In the genomic region with DNA sequence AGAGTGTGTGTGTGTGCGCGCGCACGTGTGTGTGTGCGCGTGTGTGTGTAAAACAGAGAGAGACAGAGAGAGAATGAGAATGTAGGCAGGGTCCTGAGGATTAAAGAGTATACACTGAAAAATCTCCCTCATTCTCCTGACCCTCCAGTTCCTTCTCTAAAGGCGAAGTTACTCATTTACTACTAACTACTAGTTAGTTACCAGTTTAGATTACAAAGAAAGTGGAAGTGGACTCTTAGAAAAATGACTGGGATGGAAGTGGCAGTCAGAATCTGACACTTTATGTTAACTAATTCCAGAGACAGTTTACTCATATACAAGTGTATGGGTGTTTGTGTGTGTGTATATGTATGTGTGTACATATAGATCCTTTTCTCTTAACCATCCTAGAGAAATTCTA, we compare ENCODE assay signal across 24 cellular contexts.
"Had no signal": no experiment of that assay in that cellular context is flagged by ENCODE, and none has a peak within 500 bp of the region (broad histone marks: within the 10 kb centered on the region; RNA-seq: fewer than 3 reads in every experiment).

No MANE protein-coding gene starts in this region.

- H3K4me3 ChIP-seq: body of pancreas, coronary artery, right lobe of liver, tibial nerve had no signal

- H3K27me3 ChIP-seq: body of pancreas, right lobe of liver, tibial nerve had no signal

- H3K27me3 Mint-ChIP-seq: effector memory CD8-positive, alpha-beta T cell; naive B cell had no signal

- H3K9me3 ChIP-seq: body of pancreas, right lobe of liver, tibial nerve had no signal

- ATAC-seq: activated naive CD4-positive, alpha-beta T cell treated with anti-CD3 and anti-CD28 coated beads, Interleukin-2, amount 50 U/mL, for 72 hours; activated T-cell treated with anti-CD3 and anti-CD28 coated beads, Interleukin-2, amount 50 U/mL, for 72 hours; body of pancreas; effector memory CD8-positive, alpha-beta T cell; left cardiac atrium had no signal

- FAIRE-seq: keratinocyte had no signal

- H3K9me3 Mint-ChIP-seq: activated T-cell treated with anti-CD3 and anti-CD28 coated beads, Interleukin-2, amount 50 U/mL, for 72 hours; effector memory CD8-positive, alpha-beta T cell; mesothelial cell of epicardium; naive B cell; T-helper 2 cell treated with Interferon-gamma antibody and Interleukin-4, amounts not matched to agents 5 μg/mL and 100 μg/mL, for 36 hours had no signal

- H3K36me3 ChIP-seq: right lobe of liver, tibial nerve had no signal

- H3K4me1 Mint-ChIP-seq: naive B cell had no signal

- H3K27ac Mint-ChIP-seq: activated T-cell treated with anti-CD3 and anti-CD28 coated beads, Interleukin-2, amount 50 U/mL, for 72 hours; effector memory CD8-positive, alpha-beta T cell; T-helper 2 cell treated with Interferon-gamma antibody and Interleukin-4, amounts not matched to agents 5 μg/mL and 100 μg/mL, for 36 hours had no signal

- DNase-seq: activated CD4-positive, alpha-beta T cell treated with anti-CD3 and anti-CD28 coated beads for 4 hours; activated CD4-positive, alpha-beta T cell treated with anti-CD3 and anti-CD28 coated beads, Interleukin-2, amount 50 U/mL, for 4 hours; activated naive CD4-positive, alpha-beta T cell; activated T-cell treated with anti-CD3 and anti-CD28 coated beads for 4 hours; activated T-cell treated with anti-CD3 and anti-CD28 coated beads, Interleukin-2, amount 50 U/mL, for 72 hours; anterior cingulate cortex; body of pancreas; effector memory CD8-positive, alpha-beta T cell; erythroblast; head of caudate nucleus; left cardiac atrium; mammary epithelial cell; naive B cell; occipital lobe; right lobe of liver; stimulated activated CD4-positive, alpha-beta T cell treated with anti-CD3 and anti-CD28 coated beads, Interleukin-2, amount 100 ng/mL, for 48 hours; stimulated activated naive CD4-positive, alpha-beta T cell treated with Interleukin-2 at 50 U/mL for 16 hours; T-helper 1 cell had no signal

- H3K4me3 Mint-ChIP-seq: activated T-cell treated with anti-CD3 and anti-CD28 coated beads, Interleukin-2, amount 50 U/mL, for 72 hours; effector memory CD8-positive, alpha-beta T cell; mesothelial cell of epicardium; naive B cell; T-helper 2 cell treated with Interferon-gamma antibody and Interleukin-4, amounts not matched to agents 5 μg/mL and 100 μg/mL, for 36 hours had no signal

- H3K4me1 ChIP-seq: body of pancreas, right lobe of liver had no signal

- H3K27ac ChIP-seq: body of pancreas, coronary artery, right lobe of liver, tibial nerve had no signal

- H3K36me3 Mint-ChIP-seq: activated naive CD4-positive, alpha-beta T cell treated with anti-CD3 and anti-CD28 coated beads, Interleukin-2, amount 50 U/mL, for 72 hours; mesothelial cell of epicardium had no signal
